16 cellular contexts compared by ENCODE assay signal in the genomic region with DNA sequence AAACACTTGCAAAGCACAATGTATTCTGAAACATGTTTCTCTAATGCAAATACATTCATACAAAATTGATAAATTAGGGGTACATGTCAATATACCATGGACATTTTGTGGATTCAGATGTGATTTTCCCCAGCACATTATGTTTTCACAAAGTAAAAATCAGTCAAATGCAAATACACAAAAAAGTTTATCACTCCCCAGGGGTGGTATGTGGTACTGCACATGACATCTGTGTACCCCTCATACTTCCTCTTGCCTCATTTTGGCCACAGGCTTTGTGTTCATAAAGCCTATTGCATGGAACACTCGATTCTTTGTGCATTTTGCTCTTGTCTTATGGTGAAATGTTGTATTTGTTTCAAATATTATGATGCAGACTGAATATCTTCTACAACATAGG.
DNase-seq lines count a peak whose midpoint lies in the region; ATAC-seq, FAIRE-seq and TF ChIP-seq lines count a peak whose summit lies in the region.
"Had no signal": no experiment of that assay in that cellular context is flagged by ENCODE, and none has a peak within 500 bp of the region (broad histone marks: within the 10 kb centered on the region; RNA-seq: fewer than 3 reads in every experiment).

No MANE protein-coding gene starts in this region.

- no peaks in the 10 kb centered on the region for H3K36me3 Mint-ChIP-seq in CD4-positive, alpha-beta memory T cell
- H3K36me3 Mint-ChIP-seq: CD4-positive, CD25-positive, alpha-beta regulatory T cell; immature natural killer cell had no signal

- H3K4me3 Mint-ChIP-seq in CD4-positive, alpha-beta memory T cell = no peak overlapping the region
- H3K4me3 Mint-ChIP-seq: activated CD8-positive, alpha-beta T cell treated with anti-CD3 and anti-CD28 coated beads for 36 hours; CD4-positive, CD25-positive, alpha-beta regulatory T cell; immature natural killer cell; T-helper 17 cell had no signal

- H3K79me2 ChIP-seq in DOHH2 (ENCODE audit: control insufficient read depth, low read length) (no peaks in the 10 kb centered on the region), SK-N-SH (ENCODE audit: insufficient read depth) (no peaks in the 10 kb centered on the region), keratinocyte (ENCODE audit: control insufficient read depth, insufficient read depth, low read length) (no peaks in the 10 kb centered on the region)

- dilution Hi-C loops in keratinocyte (cut with MboI; ENCODE audit: extremely low pct_ligation_motif_present, low sequenced_read_pairs) = no loop called here

- TF ChIP-seq RAD21 in SK-N-SH (IDR thresholded peaks at IDR 0.05; ENCODE audit: low read length) = no peak

- H3K36me3 ChIP-seq in DOHH2 (ENCODE audit: control insufficient read depth, low read length) (no peaks in the 10 kb centered on the region), SK-N-SH (replicated peaks in 1 of 2; ENCODE audit: control insufficient read depth in 1 of 2, insufficient read depth in 2 of 2, low read length in 1 of 2) (no peaks in the 10 kb centered on the region), keratinocyte (ENCODE audit: control insufficient read depth in 2 of 2, extremely low read depth in 1 of 2, insufficient read depth in 2 of 2, low read length in 2 of 2) (no peaks in the 10 kb centered on the region)
- H3K36me3 ChIP-seq in CD4-positive, alpha-beta memory T cell (ENCODE audit: insufficient read depth, low read length) = no peaks in the 10 kb centered on the region
- H3K36me3 ChIP-seq: right atrium auricular region had no signal

- H2AFZ ChIP-seq in SK-N-SH (ENCODE audit: low read depth) (no peak overlapping the region), keratinocyte (ENCODE audit: control insufficient read depth, low read length) (no peak overlapping the region)

- H3K9ac ChIP-seq in SK-N-SH = no peak overlapping the region
- H3K9ac ChIP-seq in keratinocyte (ENCODE audit: control insufficient read depth, extremely low read depth, insufficient read depth, low read length) = no peak overlapping the region

- no peak for FAIRE-seq in keratinocyte (lab: Jason Lieb, UNC)
- FAIRE-seq: GM19239 had no signal

- WGBS in SK-N-SH (ENCODE audit: low lambda C conversion rate) = 52% methylated on average over 1 of the region's 1 CpG

- H3K27ac Mint-ChIP-seq in CD4-positive, alpha-beta memory T cell = no peak overlapping the region
- H3K27ac Mint-ChIP-seq: activated CD8-positive, alpha-beta T cell treated with anti-CD3 and anti-CD28 coated beads for 36 hours; CD4-positive, CD25-positive, alpha-beta regulatory T cell; immature natural killer cell; T-helper 17 cell had no signal

- no peaks in the 10 kb centered on the region for H3K9me1 ChIP-seq in keratinocyte (ENCODE audit: control insufficient read depth, extremely low read depth, insufficient read depth, low read length)

- peak; percentile 51 for ATAC-seq in HG03342 (IDR thresholded peaks at IDR 0.05; ENCODE audit: unreplicated experiment)
- ATAC-seq: activated CD8-positive, alpha-beta T cell treated with anti-CD3 and anti-CD28 coated beads for 36 hours; T-helper 17 cell had no signal

- H3K9me3 ChIP-seq in DOHH2 (ENCODE audit: control insufficient read depth, insufficient read depth, low read length) (no peaks in the 10 kb centered on the region), SK-N-SH (no peaks in the 10 kb centered on the region), keratinocyte (ENCODE audit: control insufficient read depth, low read depth, low read length) (no peaks in the 10 kb centered on the region)
- no peaks in the 10 kb centered on the region for H3K9me3 ChIP-seq in CD4-positive, alpha-beta memory T cell (ENCODE audit: control insufficient read depth in 1 of 2, low read length in 2 of 2)
- H3K9me3 ChIP-seq: right atrium auricular region had no signal

- H4K20me1 ChIP-seq in DOHH2 (ENCODE audit: control insufficient read depth, insufficient read depth, low read depth, low read length) = no peaks in the 10 kb centered on the region
- no peaks in the 10 kb centered on the region for H4K20me1 ChIP-seq in SK-N-SH (ENCODE audit: insufficient read depth)
- H4K20me1 ChIP-seq in keratinocyte (ENCODE audit: control insufficient read depth, extremely low read depth, insufficient read depth, low read length) = no peaks in the 10 kb centered on the region

- no peaks in the 10 kb centered on the region for H3K27me3 Mint-ChIP-seq in CD4-positive, alpha-beta memory T cell
- H3K27me3 Mint-ChIP-seq: activated CD8-positive, alpha-beta T cell treated with anti-CD3 and anti-CD28 coated beads for 36 hours; CD4-positive, CD25-positive, alpha-beta regulatory T cell; T-helper 17 cell had no signal

- peak; percentile 14 for TF ChIP-seq CTCF in DOHH2 (IDR thresholded peaks at IDR 0.05; ENCODE audit: low read depth, low read length, poor library complexity, severe bottlenecking)
- TF ChIP-seq CTCF in SK-N-SH (IDR thresholded peaks at IDR 0.05) = peak; percentile 33; the same call in 1 of the 2 replicates
- TF ChIP-seq CTCF in keratinocyte (optimal IDR thresholded peaks at IDR 0.05 in 1 of 3, IDR thresholded peaks at IDR 0.05 in 1 of 3, conservative IDR thresholded peaks at IDR 0.05 in 1 of 3; ENCODE audit: extremely low read depth in 1 of 3, insufficient read depth in 2 of 3, low read length in 3 of 3) = peak in 2 of 3 experiments; percentile 8 to 24

- no peak for TF ChIP-seq EP300 in SK-N-SH (IDR thresholded peaks at IDR 0.05; ENCODE audit: borderline replicate concordance in 1 of 2, low read depth in 1 of 2, low read length in 1 of 2)

- H3K27me3 ChIP-seq in DOHH2 (ENCODE audit: control insufficient read depth, low read length) = no peaks in the 10 kb centered on the region
- no peaks in the 10 kb centered on the region for H3K27me3 ChIP-seq in SK-N-SH (ENCODE audit: insufficient read depth)
- H3K27me3 ChIP-seq in keratinocyte (ENCODE audit: control insufficient read depth, extremely low read depth, insufficient read depth, low read length) = no peaks in the 10 kb centered on the region
- no peaks in the 10 kb centered on the region for H3K27me3 ChIP-seq in CD4-positive, alpha-beta memory T cell (ENCODE audit: insufficient read depth, low read length)
- H3K27me3 ChIP-seq: right atrium auricular region had no signal

- H3K27ac ChIP-seq in DOHH2 (ENCODE audit: low read depth, low read length) (no peak overlapping the region), SK-N-SH (ENCODE audit: low read depth in 2 of 2, low read length in 1 of 2) (no peak overlapping the region), keratinocyte (ENCODE audit: control insufficient read depth, insufficient read depth, low read length) (no peak overlapping the region)
- H3K27ac ChIP-seq in CD4-positive, alpha-beta memory T cell (ENCODE audit: low read depth, low read length) = no peak overlapping the region
- H3K27ac ChIP-seq: right atrium auricular region had no signal

- H3K4me1 ChIP-seq in DOHH2 (ENCODE audit: control insufficient read depth, low read length) = no peaks in the 10 kb centered on the region
- no peaks in the 10 kb centered on the region for H3K4me1 ChIP-seq in SK-N-SH (ENCODE audit: control insufficient read depth in 1 of 2, insufficient read depth in 2 of 2, low read depth in 1 of 2, low read length in 1 of 2)
- H3K4me1 ChIP-seq in keratinocyte (ENCODE audit: control insufficient read depth, extremely low read depth, insufficient read depth, low read length) = no peaks in the 10 kb centered on the region
- H3K4me1 ChIP-seq in CD4-positive, alpha-beta memory T cell (ENCODE audit: insufficient read depth, low read length) = no peaks in the 10 kb centered on the region
- H3K4me1 ChIP-seq: right atrium auricular region had no signal

- POLR2A ChIA-PET in SK-N-SH (lab: Yijun Ruan, JAX) = no interaction called here
- POLR2A ChIA-PET in CD4-positive, alpha-beta memory T cell (lab: Charles Lee; ENCODE audit: partially characterized antibody) = no interaction called here

- H3K9me2 ChIP-seq in DOHH2 (replicated peaks; ENCODE audit: control insufficient read depth, low read length) (no peaks in the 10 kb centered on the region), SK-N-SH (no peaks in the 10 kb centered on the region)

- DNase-seq in SK-N-SH (no peak), keratinocyte (ENCODE audit: low read depth, low spot score) (no peak), SKM-1 treated with dmso at 0.1 percent for 144 hours (lab: John Stamatoyannopoulos, UW; ENCODE audit: unreplicated experiment) (no peak)
- no peak for DNase-seq in activated CD4-positive, alpha-beta T cell treated with anti-CD3 and anti-CD28 coated beads, Interleukin-2, amount 50 U/mL, for 48 hours
- no peak for DNase-seq in stimulated activated CD4-positive, alpha-beta T cell treated with anti-CD3 and anti-CD28 coated beads, Interleukin-15, amount 100 ng/mL, for 24 hours
- no peak for DNase-seq in CD4-positive, alpha-beta memory T cell
- DNase-seq: activated CD8-positive, alpha-beta T cell treated with anti-CD3 and anti-CD28 coated beads for 36 hours; CD4-positive, CD25-positive, alpha-beta regulatory T cell; H7; immature natural killer cell; NCI-H1694 treated with DMSO at 0.1 percent for 48 hours; T-helper 17 cell had no signal

- H3K4me3 ChIP-seq in DOHH2 (ENCODE audit: low read length) (no peak overlapping the region), SK-N-SH (ENCODE audit: low read depth in 2 of 2, low read length in 1 of 2) (no peak overlapping the region), keratinocyte (ENCODE audit: control insufficient read depth in 2 of 3, extremely low read depth in 1 of 3, insufficient read depth in 2 of 3, low read depth in 1 of 3, low read length in 3 of 3) (no peak overlapping the region)
- no peak overlapping the region for H3K4me3 ChIP-seq in CD4-positive, alpha-beta memory T cell (ENCODE audit: low read length in 2 of 2)
- H3K4me3 ChIP-seq: right atrium auricular region had no signal

- H3K4me2 ChIP-seq in DOHH2 (ENCODE audit: low read length) = no peak overlapping the region
- H3K4me2 ChIP-seq in SK-N-SH = no peak overlapping the region
- no peak overlapping the region for H3K4me2 ChIP-seq in keratinocyte (ENCODE audit: control insufficient read depth, extremely low read depth, insufficient read depth, low read depth, low read length)

- intact Hi-C loops in CD4-positive, alpha-beta memory T cell (cut with micrococcal nuclease) = no loop called here

- CTCF ChIA-PET in SK-N-SH (lab: Yijun Ruan, JAX) = no interaction called here
- CTCF ChIA-PET in CD4-positive, alpha-beta memory T cell (lab: Charles Lee; ENCODE audit: partially characterized antibody) = no interaction called here

- H3F3A ChIP-seq in DOHH2 (ENCODE audit: control insufficient read depth, insufficient read depth) (no peaks in the 10 kb centered on the region), SK-N-SH (replicated peaks; ENCODE audit: insufficient read depth) (no peaks in the 10 kb centered on the region)

- H3K4me1 Mint-ChIP-seq in CD4-positive, alpha-beta memory T cell = no peaks in the 10 kb centered on the region
- H3K4me1 Mint-ChIP-seq: CD4-positive, CD25-positive, alpha-beta regulatory T cell; immature natural killer cell; T-helper 17 cell had no signal

- H3K9me3 Mint-ChIP-seq in CD4-positive, alpha-beta memory T cell = peaks cover 0 to 6% (median 2%) of the 10 kb centered on the region in 8 donors
- H3K9me3 Mint-ChIP-seq: activated CD8-positive, alpha-beta T cell treated with anti-CD3 and anti-CD28 coated beads for 36 hours had no signal

TF ChIP-seq in SK-N-SH, 30 proteins besides CTCF, POLR2A, EP300 and RAD21 (continues in another document):
- TF ChIP-seq FOXJ3 (CRISPR knock-in tag; IDR thresholded peaks at IDR 0.05) (no peak), POLR2AphosphoS5 (IDR thresholded peaks at IDR 0.05; ENCODE audit: low read depth, low read length) (no peak), SMC3 (IDR thresholded peaks at IDR 0.05; ENCODE audit: low read depth, low read length) (no peak)
